ENCODE assay signal across 1 cellular context in the genomic region with DNA sequence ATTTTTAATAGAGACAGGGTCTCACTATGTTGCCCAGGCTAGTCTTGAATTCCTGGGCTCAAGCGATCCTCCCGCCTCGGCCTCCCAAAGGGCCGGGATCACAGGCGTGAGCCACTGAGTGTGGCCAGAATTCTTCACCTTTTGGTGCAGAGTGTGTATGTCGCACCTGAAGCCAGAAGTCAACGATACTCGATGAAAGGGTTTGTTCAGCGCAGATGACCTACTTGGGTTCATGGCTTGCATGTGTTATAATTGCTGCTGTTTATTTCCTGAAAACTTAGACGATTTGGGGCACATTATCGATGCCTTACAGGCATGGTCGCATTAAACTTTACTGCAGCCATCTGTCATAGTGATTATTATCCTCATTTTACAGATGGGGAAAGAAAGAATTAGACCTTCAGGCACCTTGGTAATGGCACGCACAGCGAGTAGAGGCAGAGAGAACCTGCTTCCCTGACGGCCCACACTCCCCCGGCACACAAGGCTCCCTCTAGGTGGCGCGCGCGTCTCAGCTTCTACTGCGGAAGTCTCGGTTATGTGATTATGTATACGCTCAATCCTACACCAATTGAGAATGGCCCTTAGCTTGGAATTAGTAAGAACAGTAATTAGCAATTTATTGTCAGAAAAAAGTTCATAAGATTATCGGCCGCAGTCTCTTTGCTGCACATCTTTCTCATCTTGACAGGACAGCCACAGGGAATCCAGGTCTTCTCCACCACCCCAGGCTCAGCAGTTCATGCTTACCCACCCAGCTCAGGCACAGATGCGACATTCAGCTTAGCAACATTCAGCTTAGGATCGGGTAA.
TF ChIP-seq lines count a peak whose summit lies in the region.

No MANE protein-coding gene starts in this region.

TF ChIP-seq in HepG2, 621 proteins besides CTCF, POLR2A, EP300 and RAD21 (continued from another document and continues in another):
- TF ChIP-seq, protein P1, sequence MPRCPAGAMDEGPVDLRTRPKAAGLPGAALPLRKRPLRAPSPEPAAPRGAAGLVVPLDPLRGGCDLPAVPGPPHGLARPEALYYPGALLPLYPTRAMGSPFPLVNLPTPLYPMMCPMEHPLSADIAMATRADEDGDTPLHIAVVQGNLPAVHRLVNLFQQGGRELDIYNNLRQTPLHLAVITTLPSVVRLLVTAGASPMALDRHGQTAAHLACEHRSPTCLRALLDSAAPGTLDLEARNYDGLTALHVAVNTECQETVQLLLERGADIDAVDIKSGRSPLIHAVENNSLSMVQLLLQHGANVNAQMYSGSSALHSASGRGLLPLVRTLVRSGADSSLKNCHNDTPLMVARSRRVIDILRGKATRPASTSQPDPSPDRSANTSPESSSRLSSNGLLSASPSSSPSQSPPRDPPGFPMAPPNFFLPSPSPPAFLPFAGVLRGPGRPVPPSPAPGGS (CRISPR knock-in tag; IDR thresholded peaks at IDR 0.05) = peak; percentile 47; the same call in 1 of the 2 replicates
- TF ChIP-seq ZNF549 (CRISPR knock-in tag; IDR thresholded peaks at IDR 0.05) (no peak), KDM2A (CRISPR knock-in tag; IDR thresholded peaks at IDR 0.05; ENCODE audit: borderline replicate concordance, low read depth) (peak; percentile 67; the same call in 1 of the 2 replicates), ZFP1 (CRISPR knock-in tag; IDR thresholded peaks at IDR 0.05) (no peak), ZNF652 (CRISPR knock-in tag; IDR thresholded peaks at IDR 0.05; ENCODE audit: borderline replicate concordance, low read depth) (peak; percentile 56; the same call in 1 of the 2 replicates), ZNF430 (CRISPR knock-in tag; IDR thresholded peaks at IDR 0.05) (0 out of 2 replicates have a peak, but pooled peaks have one; percentile 10), BRCA1 (CRISPR knock-in tag; IDR thresholded peaks at IDR 0.05) (peak; percentile 40; the same call in 1 of the 2 replicates), TARDBP (CRISPR knock-in tag; IDR thresholded peaks at IDR 0.05) (peak; percentile 73), ZNF451 (CRISPR knock-in tag; IDR thresholded peaks at IDR 0.05) (0 out of 2 replicates have a peak, but pooled peaks have one; percentile 16), ZNF546 (CRISPR knock-in tag; conservative IDR thresholded peaks at IDR 0.05) (peak; percentile 71; the same call in 1 of the 2 replicates), ZNF883 (CRISPR knock-in tag; IDR thresholded peaks at IDR 0.05; ENCODE audit: not compliant biosample characterization) (peak; percentile 57), JARID2 (CRISPR knock-in tag; IDR thresholded peaks at IDR 0.05; ENCODE audit: insufficient replicate concordance) (peak; percentile 46), ZNF839 (CRISPR knock-in tag; IDR thresholded peaks at IDR 0.05; ENCODE audit: borderline replicate concordance) (peak; percentile 76; the same call in 1 of the 2 replicates), BORCS8-MEF2B (CRISPR knock-in tag; IDR thresholded peaks at IDR 0.05) (no peak), ZNF572 (CRISPR knock-in tag; IDR thresholded peaks at IDR 0.05) (0 out of 2 replicates have a peak, but pooled peaks have one; percentile 47), EED (CRISPR knock-in tag; IDR thresholded peaks at IDR 0.05) (peak; percentile 20; the same call in 1 of the 2 replicates), SMYD3 (CRISPR knock-in tag; IDR thresholded peaks at IDR 0.05) (0 out of 2 replicates have a peak, but pooled peaks have one; percentile 55), ZSCAN31 (CRISPR knock-in tag; IDR thresholded peaks at IDR 0.05; ENCODE audit: low read depth) (peak; percentile 35; the same call in 1 of the 2 replicates), CBFB (CRISPR knock-in tag; IDR thresholded peaks at IDR 0.05) (0 out of 2 replicates have a peak, but pooled peaks have one; percentile 56), ZNF7 (CRISPR knock-in tag; IDR thresholded peaks at IDR 0.05) (no peak), MXI1 (IDR thresholded peaks at IDR 0.05; ENCODE audit: borderline replicate concordance, low read depth, low read length) (peak; percentile 43; the same call in 1 of the 3 replicates), SRY (CRISPR knock-in tag; IDR thresholded peaks at IDR 0.05) (no peak), MEIS2 (CRISPR knock-in tag; IDR thresholded peaks at IDR 0.05) (peak; percentile 45; the same call in 1 of the 2 replicates), ESRRA (CRISPR knock-in tag; IDR thresholded peaks at IDR 0.05; ENCODE audit: low read depth) (no peak), MTF1 (CRISPR knock-in tag; IDR thresholded peaks at IDR 0.05) (no peak), ZNF317 (CRISPR knock-in tag; IDR thresholded peaks at IDR 0.05) (0 out of 2 replicates have a peak, but pooled peaks have one; percentile 38), THAP11 (CRISPR knock-in tag; IDR thresholded peaks at IDR 0.05) (peak; percentile 46), SRSF1 (optimal IDR thresholded peaks at IDR 0.05; ENCODE audit: low read depth, low read length) (no peak), ZNF335 (CRISPR knock-in tag; IDR thresholded peaks at IDR 0.05) (0 out of 2 replicates have a peak, but pooled peaks have one; percentile 24), BHLHE40 (IDR thresholded peaks at IDR 0.05; ENCODE audit: low read length) (no peak), GABPB1 (CRISPR knock-in tag; IDR thresholded peaks at IDR 0.05) (peak; percentile 50; the same call in 1 of the 2 replicates), ZC3H13 (CRISPR knock-in tag; IDR thresholded peaks at IDR 0.05) (peak; percentile 34; the same call in 1 of the 2 replicates)
- TF ChIP-seq, protein P2, sequence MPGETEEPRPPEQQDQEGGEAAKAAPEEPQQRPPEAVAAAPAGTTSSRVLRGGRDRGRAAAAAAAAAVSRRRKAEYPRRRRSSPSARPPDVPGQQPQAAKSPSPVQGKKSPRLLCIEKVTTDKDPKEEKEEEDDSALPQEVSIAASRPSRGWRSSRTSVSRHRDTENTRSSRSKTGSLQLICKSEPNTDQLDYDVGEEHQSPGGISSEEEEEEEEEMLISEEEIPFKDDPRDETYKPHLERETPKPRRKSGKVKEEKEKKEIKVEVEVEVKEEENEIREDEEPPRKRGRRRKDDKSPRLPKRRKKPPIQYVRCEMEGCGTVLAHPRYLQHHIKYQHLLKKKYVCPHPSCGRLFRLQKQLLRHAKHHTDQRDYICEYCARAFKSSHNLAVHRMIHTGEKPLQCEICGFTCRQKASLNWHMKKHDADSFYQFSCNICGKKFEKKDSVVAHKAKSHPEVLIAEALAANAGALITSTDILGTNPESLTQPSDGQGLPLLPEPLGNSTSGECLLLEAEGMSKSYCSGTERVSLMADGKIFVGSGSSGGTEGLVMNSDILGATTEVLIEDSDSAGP (CRISPR knock-in tag; IDR thresholded peaks at IDR 0.05; ENCODE audit: borderline replicate concordance) = peak; percentile 49; the same call in 1 of the 2 replicates
- TF ChIP-seq, protein P3, sequence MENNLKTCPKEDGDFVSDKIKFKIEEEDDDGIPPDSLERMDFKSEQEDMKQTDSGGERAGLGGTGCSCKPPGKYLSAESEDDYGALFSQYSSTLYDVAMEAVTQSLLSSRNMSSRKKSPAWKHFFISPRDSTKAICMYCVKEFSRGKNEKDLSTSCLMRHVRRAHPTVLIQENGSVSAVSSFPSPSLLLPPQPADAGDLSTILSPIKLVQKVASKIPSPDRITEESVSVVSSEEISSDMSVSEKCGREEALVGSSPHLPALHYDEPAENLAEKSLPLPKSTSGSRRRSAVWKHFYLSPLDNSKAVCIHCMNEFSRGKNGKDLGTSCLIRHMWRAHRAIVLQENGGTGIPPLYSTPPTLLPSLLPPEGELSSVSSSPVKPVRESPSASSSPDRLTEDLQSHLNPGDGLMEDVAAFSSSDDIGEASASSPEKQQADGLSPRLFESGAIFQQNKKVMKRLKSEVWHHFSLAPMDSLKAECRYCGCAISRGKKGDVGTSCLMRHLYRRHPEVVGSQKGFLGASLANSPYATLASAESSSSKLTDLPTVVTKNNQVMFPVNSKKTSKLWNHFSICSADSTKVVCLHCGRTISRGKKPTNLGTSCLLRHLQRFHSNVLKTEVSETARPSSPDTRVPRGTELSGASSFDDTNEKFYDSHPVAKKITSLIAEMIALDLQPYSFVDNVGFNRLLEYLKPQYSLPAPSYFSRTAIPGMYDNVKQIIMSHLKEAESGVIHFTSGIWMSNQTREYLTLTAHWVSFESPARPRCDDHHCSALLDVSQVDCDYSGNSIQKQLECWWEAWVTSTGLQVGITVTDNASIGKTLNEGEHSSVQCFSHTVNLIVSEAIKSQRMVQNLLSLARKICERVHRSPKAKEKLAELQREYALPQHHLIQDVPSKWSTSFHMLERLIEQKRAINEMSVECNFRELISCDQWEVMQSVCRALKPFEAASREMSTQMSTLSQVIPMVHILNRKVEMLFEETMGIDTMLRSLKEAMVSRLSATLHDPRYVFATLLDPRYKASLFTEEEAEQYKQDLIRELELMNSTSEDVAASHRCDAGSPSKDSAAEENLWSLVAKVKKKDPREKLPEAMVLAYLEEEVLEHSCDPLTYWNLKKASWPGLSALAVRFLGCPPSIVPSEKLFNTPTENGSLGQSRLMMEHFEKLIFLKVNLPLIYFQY (CRISPR knock-in tag; IDR thresholded peaks at IDR 0.05; ENCODE audit: borderline replicate concordance) = 0 out of 2 replicates have a peak, but pooled peaks have one; percentile 54
- TF ChIP-seq, protein P4, sequence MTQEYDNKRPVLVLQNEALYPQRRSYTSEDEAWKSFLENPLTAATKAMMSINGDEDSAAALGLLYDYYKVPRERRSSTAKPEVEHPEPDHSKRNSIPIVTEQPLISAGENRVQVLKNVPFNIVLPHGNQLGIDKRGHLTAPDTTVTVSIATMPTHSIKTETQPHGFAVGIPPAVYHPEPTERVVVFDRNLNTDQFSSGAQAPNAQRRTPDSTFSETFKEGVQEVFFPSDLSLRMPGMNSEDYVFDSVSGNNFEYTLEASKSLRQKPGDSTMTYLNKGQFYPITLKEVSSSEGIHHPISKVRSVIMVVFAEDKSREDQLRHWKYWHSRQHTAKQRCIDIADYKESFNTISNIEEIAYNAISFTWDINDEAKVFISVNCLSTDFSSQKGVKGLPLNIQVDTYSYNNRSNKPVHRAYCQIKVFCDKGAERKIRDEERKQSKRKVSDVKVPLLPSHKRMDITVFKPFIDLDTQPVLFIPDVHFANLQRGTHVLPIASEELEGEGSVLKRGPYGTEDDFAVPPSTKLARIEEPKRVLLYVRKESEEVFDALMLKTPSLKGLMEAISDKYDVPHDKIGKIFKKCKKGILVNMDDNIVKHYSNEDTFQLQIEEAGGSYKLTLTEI (CRISPR knock-in tag; conservative IDR thresholded peaks at IDR 0.05) = no peak
- TF ChIP-seq, protein P5, sequence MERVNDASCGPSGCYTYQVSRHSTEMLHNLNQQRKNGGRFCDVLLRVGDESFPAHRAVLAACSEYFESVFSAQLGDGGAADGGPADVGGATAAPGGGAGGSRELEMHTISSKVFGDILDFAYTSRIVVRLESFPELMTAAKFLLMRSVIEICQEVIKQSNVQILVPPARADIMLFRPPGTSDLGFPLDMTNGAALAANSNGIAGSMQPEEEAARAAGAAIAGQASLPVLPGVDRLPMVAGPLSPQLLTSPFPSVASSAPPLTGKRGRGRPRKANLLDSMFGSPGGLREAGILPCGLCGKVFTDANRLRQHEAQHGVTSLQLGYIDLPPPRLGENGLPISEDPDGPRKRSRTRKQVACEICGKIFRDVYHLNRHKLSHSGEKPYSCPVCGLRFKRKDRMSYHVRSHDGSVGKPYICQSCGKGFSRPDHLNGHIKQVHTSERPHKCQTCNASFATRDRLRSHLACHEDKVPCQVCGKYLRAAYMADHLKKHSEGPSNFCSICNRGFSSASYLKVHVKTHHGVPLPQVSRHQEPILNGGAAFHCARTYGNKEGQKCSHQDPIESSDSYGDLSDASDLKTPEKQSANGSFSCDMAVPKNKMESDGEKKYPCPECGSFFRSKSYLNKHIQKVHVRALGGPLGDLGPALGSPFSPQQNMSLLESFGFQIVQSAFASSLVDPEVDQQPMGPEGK (CRISPR knock-in tag; IDR thresholded peaks at IDR 0.05) = 0 out of 2 replicates have a peak, but pooled peaks have one; percentile 44
- TF ChIP-seq, protein P6, sequence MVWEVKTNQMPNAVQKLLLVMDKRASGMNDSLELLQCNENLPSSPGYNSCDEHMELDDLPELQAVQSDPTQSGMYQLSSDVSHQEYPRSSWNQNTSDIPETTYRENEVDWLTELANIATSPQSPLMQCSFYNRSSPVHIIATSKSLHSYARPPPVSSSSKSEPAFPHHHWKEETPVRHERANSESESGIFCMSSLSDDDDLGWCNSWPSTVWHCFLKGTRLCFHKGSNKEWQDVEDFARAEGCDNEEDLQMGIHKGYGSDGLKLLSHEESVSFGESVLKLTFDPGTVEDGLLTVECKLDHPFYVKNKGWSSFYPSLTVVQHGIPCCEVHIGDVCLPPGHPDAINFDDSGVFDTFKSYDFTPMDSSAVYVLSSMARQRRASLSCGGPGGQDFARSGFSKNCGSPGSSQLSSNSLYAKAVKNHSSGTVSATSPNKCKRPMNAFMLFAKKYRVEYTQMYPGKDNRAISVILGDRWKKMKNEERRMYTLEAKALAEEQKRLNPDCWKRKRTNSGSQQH (CRISPR knock-in tag; IDR thresholded peaks at IDR 0.05; ENCODE audit: low read depth) = peak; percentile 85; the same call in 1 of the 2 replicates
- TF ChIP-seq, protein P7, sequence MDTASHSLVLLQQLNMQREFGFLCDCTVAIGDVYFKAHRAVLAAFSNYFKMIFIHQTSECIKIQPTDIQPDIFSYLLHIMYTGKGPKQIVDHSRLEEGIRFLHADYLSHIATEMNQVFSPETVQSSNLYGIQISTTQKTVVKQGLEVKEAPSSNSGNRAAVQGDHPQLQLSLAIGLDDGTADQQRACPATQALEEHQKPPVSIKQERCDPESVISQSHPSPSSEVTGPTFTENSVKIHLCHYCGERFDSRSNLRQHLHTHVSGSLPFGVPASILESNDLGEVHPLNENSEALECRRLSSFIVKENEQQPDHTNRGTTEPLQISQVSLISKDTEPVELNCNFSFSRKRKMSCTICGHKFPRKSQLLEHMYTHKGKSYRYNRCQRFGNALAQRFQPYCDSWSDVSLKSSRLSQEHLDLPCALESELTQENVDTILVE (CRISPR knock-in tag; IDR thresholded peaks at IDR 0.05) = 0 out of 2 replicates have a peak, but pooled peaks have one; percentile 61
- TF ChIP-seq, protein P8, sequence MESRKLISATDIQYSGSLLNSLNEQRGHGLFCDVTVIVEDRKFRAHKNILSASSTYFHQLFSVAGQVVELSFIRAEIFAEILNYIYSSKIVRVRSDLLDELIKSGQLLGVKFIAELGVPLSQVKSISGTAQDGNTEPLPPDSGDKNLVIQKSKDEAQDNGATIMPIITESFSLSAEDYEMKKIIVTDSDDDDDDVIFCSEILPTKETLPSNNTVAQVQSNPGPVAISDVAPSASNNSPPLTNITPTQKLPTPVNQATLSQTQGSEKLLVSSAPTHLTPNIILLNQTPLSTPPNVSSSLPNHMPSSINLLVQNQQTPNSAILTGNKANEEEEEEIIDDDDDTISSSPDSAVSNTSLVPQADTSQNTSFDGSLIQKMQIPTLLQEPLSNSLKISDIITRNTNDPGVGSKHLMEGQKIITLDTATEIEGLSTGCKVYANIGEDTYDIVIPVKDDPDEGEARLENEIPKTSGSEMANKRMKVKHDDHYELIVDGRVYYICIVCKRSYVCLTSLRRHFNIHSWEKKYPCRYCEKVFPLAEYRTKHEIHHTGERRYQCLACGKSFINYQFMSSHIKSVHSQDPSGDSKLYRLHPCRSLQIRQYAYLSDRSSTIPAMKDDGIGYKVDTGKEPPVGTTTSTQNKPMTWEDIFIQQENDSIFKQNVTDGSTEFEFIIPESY (CRISPR knock-in tag; IDR thresholded peaks at IDR 0.05) = peak; percentile 65
- TF ChIP-seq, protein P9, sequence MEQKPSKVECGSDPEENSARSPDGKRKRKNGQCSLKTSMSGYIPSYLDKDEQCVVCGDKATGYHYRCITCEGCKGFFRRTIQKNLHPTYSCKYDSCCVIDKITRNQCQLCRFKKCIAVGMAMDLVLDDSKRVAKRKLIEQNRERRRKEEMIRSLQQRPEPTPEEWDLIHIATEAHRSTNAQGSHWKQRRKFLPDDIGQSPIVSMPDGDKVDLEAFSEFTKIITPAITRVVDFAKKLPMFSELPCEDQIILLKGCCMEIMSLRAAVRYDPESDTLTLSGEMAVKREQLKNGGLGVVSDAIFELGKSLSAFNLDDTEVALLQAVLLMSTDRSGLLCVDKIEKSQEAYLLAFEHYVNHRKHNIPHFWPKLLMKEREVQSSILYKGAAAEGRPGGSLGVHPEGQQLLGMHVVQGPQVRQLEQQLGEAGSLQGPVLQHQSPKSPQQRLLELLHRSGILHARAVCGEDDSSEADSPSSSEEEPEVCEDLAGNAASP (CRISPR knock-in tag; IDR thresholded peaks at IDR 0.05; ENCODE audit: borderline replicate concordance) = peak; percentile 69; the same call in 1 of the 2 replicates
